In the genomic region with DNA sequence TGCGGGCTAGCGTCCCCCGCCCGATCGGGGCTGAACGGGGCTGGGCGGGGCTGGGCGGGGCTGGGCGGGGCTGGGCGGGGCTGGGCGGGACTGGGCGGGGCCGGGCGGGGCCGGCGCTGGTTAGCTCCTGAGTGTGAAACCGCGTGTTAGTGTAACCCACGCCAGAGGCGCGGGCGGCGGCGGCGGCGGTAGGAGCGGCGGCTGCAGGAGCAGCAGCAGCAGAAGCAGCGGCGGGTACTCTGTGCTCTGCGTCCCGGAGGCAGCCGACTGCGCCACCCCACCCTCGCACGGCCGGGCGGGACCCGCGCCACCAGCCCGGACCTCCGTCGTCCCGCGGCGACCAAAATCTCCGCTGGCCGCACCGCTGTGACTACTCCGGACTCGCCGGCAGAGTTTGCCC, we compare ENCODE assay signal across 9 cellular contexts.
DNase-seq lines count a peak whose midpoint lies in the region; ATAC-seq, FAIRE-seq and TF ChIP-seq lines count a peak whose summit lies in the region.
"Had no signal": no experiment of that assay in that cellular context is flagged by ENCODE, and none has a peak within 500 bp of the region (broad histone marks: within the 10 kb centered on the region; RNA-seq: fewer than 3 reads in every experiment).

No MANE protein-coding gene starts in this region.

- H3K79me2 ChIP-seq in DOHH2 (ENCODE audit: control insufficient read depth, low read length): no peaks in the 10 kb centered on the region

- ATAC-seq in esophagus mucosa (peak; percentile 23), HG02885 (IDR thresholded peaks at IDR 0.05; ENCODE audit: poor library complexity, unreplicated experiment) (no peak), GM21529 (IDR thresholded peaks at IDR 0.05; ENCODE audit: unreplicated experiment) (no peak)

- H3K4me3 ChIP-seq in DOHH2 (ENCODE audit: low read length) (0 out of 2 replicates have a peak overlapping the region, but pooled peaks have one; percentile 5), small intestine (ENCODE audit: low read depth in 1 of 2, low read length in 2 of 2) (peak overlapping the region in 1 of 2 donors; percentile 15)

- no peaks in the 10 kb centered on the region for H3F3A ChIP-seq in DOHH2 (ENCODE audit: control insufficient read depth, insufficient read depth)

- DNase-seq in SK-MEL-5 (ENCODE audit: low read depth, low spot score): peak; percentile 2
- peak; percentile 1 for DNase-seq in small intestine
- no peak for DNase-seq in kidney glomerular epithelial cell (lab: John Stamatoyannopoulos, UW)
- no peak for DNase-seq in GM19240 (ENCODE audit: insufficient read length, low spot score)

- H3K27ac ChIP-seq in DOHH2 (ENCODE audit: low read depth, low read length) (no peak overlapping the region), small intestine (ENCODE audit: low read depth in 1 of 2, low read length in 1 of 2) (no peak overlapping the region)

- no peak for FAIRE-seq in small intestine (lab: Jason Lieb, UNC)
- FAIRE-seq: G401.6 had no signal

- H3K36me3 ChIP-seq in DOHH2 (ENCODE audit: control insufficient read depth, low read length) (no peaks in the 10 kb centered on the region), small intestine (ENCODE audit: control insufficient read depth in 2 of 2, insufficient read depth in 2 of 2, low read length in 2 of 2) (no peaks in the 10 kb centered on the region)

- no peak for TF ChIP-seq CTCF in DOHH2 (IDR thresholded peaks at IDR 0.05; ENCODE audit: low read depth, low read length, poor library complexity, severe bottlenecking)

- H3K9me3 ChIP-seq in DOHH2 (ENCODE audit: control insufficient read depth, insufficient read depth, low read length) (no peaks in the 10 kb centered on the region), small intestine (ENCODE audit: control insufficient read depth, low read depth) (no peaks in the 10 kb centered on the region)

- no peaks in the 10 kb centered on the region for H3K9me2 ChIP-seq in DOHH2 (replicated peaks; ENCODE audit: control insufficient read depth, low read length)

- H3K4me1 ChIP-seq in DOHH2 (ENCODE audit: control insufficient read depth, low read length) (no peaks in the 10 kb centered on the region), small intestine (ENCODE audit: control insufficient read depth in 2 of 2, insufficient read depth in 1 of 2, low read depth in 1 of 2, low read length in 1 of 2) (no peaks in the 10 kb centered on the region)

- H4K20me1 ChIP-seq in DOHH2 (ENCODE audit: control insufficient read depth, insufficient read depth, low read depth, low read length): no peaks in the 10 kb centered on the region

- no peaks in the 10 kb centered on the region for H3K27me3 ChIP-seq in DOHH2 (ENCODE audit: control insufficient read depth, low read length)
- H3K27me3 ChIP-seq in small intestine (ENCODE audit: control insufficient read depth in 2 of 2, insufficient read depth in 2 of 2, low read length in 2 of 2): no peaks in the 10 kb centered on the region

- 1 to 35% (median 12%) methylated on average over 27 to 52 of the region's 52 CpGs for WGBS in small intestine, 3 donors

- no peak overlapping the region for H3K4me2 ChIP-seq in DOHH2 (ENCODE audit: low read length)

- in situ Hi-C loops in SK-MEL-5 (cut with HindIII; ENCODE audit: low pct_unique_long_range_greater_than_20kb, low sequenced_read_pairs): no loop called here

Comparison
In these comparisons a context has a peak if more than half of its experiments do, and no peak if none do; other contexts are left out.
1. DNase-seq: peak in SK-MEL-5 (single experiment) and small intestine (single experiment); none in kidney glomerular epithelial cell (single experiment) and GM19240 (single experiment).